ENCODE assay signal across 8 cellular contexts in genomic region chr9:83817356-83818278, GRCh38. TPM values are rescaled to one million over a fixed set of nuclear protein-coding genes. Genes with fewer than 3 reads are reported as not detected.
DNase-seq lines count a peak whose midpoint lies in the region; ATAC-seq and TF ChIP-seq lines count a peak whose summit lies in the region.
"Not testable (repeated sequence)": the region's sequence is repeated elsewhere in the genome, so short reads cannot be mapped to it uniquely, and the experiment has no call there.

GKAP1 (minus strand) TSS chr9:83817769; CDS start chr9:83806517, 11,252 bp downstream.

- peak; percentile 50 for DNase-seq in GM19238 (ENCODE audit: insufficient read length, low spot score)
- peak; percentile 20 for DNase-seq in NCI-H526 treated with DMSO at 0.1 percent for 48 hours (lab: John Stamatoyannopoulos, UW)
- peak; percentile 75 to 78 for DNase-seq in activated CD4-positive, alpha-beta T cell treated with anti-CD3 and anti-CD28 coated beads, Interleukin-2, amount 50 U/mL, for 4 hours
- peak; percentile 68 for DNase-seq in dermis blood vessel endothelial cell
- DNase-seq in stimulated activated CD4-positive, alpha-beta T cell treated with anti-CD3 and anti-CD28 coated beads, Interleukin-2, amount 100 ng/mL, for 24 hours, result peak; percentile 68 to 76

- H3K4me3 ChIP-seq in BLaER1, result peak within 1 kb of the TSS; percentile 84
- peak within 1 kb of the TSS; percentile 63 to 81 (median 72) for H3K4me3 ChIP-seq in liver (ENCODE audit: low read depth in 1 of 3, low read length in 3 of 3)

- H3K9ac ChIP-seq in BLaER1 (peak within 1 kb of the TSS; percentile 81), liver (ENCODE audit: low read depth in 1 of 2, low read length in 2 of 2) (peak within 1 kb of the TSS; percentile 54 to 66)

- 1% methylated on average over 103 of the region's 103 CpGs for WGBS in liver

- H4K20me1 ChIP-seq in BLaER1, result not testable (repeated sequence)

- ATAC-seq in HG03354 (IDR thresholded peaks at IDR 0.05; ENCODE audit: poor library complexity, severe bottlenecking, unreplicated experiment), result peak; percentile 83

- peak within 1 kb of the TSS; percentile 56 for H3K27ac ChIP-seq in BLaER1
- peak within 1 kb of the TSS; percentile 80 to 85 for H3K27ac ChIP-seq in liver (ENCODE audit: low read depth in 1 of 2, low read length in 2 of 2)

- H3K36me3 ChIP-seq in BLaER1; liver (ENCODE audit: control insufficient read depth in 4 of 4, insufficient read depth in 3 of 4, low read depth in 1 of 4, low read length in 3 of 4): not testable (repeated sequence)

- H3K4me1 ChIP-seq in BLaER1, result peaks cover 12% of the 10 kb centered on the region
- not testable (repeated sequence) for H3K4me1 ChIP-seq in liver (ENCODE audit: control insufficient read depth in 4 of 4, insufficient read depth in 4 of 4, low read length in 3 of 4)

- H3K9me3 ChIP-seq in BLaER1; liver (ENCODE audit: control insufficient read depth in 4 of 4, low read length in 3 of 4): not testable (repeated sequence)

- peak within 1 kb of the TSS; percentile 80 for H3K4me2 ChIP-seq in BLaER1

- TF ChIP-seq RAD21 in liver (IDR thresholded peaks at IDR 0.05), result not testable (repeated sequence)

- TF ChIP-seq CTCF in liver (IDR thresholded peaks at IDR 0.05; ENCODE audit: low read depth, low read length, missing input control), result peak; percentile 12

- not testable (repeated sequence) for H3K27me3 ChIP-seq in BLaER1; liver (ENCODE audit: control insufficient read depth in 4 of 4, insufficient read depth in 4 of 4, low read length in 3 of 4)

TF ChIP-seq in liver, 16 proteins besides CTCF, POLR2A, EP300 and RAD21:
- peak in 1 of 2 donors; percentile 37 for TF ChIP-seq EGR1 (IDR thresholded peaks at IDR 0.05; ENCODE audit: low read depth in 2 of 2)
- TF ChIP-seq RXRA (IDR thresholded peaks at IDR 0.05), result peak in 1 of 2 donors; percentile 8
- peak; percentile 16 for TF ChIP-seq SP1 (IDR thresholded peaks at IDR 0.05)
- TF ChIP-seq YY1 (IDR thresholded peaks at IDR 0.05), result peak; percentile 22
- TF ChIP-seq MAX (IDR thresholded peaks at IDR 0.05), result peak; percentile 23

RNA-seq across cellular contexts. Expression of gene GKAP1, which starts in this region (rescaled TPM):
- total RNA-seq in dermis blood vessel endothelial cell (2.6 and 4.3 TPM in 2 replicates), liver (1 to 10 TPM; 3.5 to 6.1 TPM)
- polyA plus RNA-seq in liver, result 10 to 100 TPM in 1 of 2 donors, 1 to 10 TPM in 1; 3.2 to 10.9 TPM

Comparison
In these comparisons a context has a peak if more than half of its experiments do, and no peak if none do; other contexts are left out.
1. Peak in every context shown above with its lines: DNase-seq, ATAC-seq, H3K4me3 ChIP-seq and H3K27ac ChIP-seq.
2. DNase-seq: peak in every context shown above with its lines; median percentile 76 in activated CD4-positive, alpha-beta T cell treated with anti-CD3 and anti-CD28 coated beads, Interleukin-2, amount 50 U/mL, for 4 hours; 72 in stimulated activated CD4-positive, alpha-beta T cell treated with anti-CD3 and anti-CD28 coated beads, Interleukin-2, amount 100 ng/mL, for 24 hours; 68 in dermis blood vessel endothelial cell; 50 in GM19238; 20 in NCI-H526 treated with DMSO at 0.1 percent for 48 hours.